In the genomic region with DNA sequence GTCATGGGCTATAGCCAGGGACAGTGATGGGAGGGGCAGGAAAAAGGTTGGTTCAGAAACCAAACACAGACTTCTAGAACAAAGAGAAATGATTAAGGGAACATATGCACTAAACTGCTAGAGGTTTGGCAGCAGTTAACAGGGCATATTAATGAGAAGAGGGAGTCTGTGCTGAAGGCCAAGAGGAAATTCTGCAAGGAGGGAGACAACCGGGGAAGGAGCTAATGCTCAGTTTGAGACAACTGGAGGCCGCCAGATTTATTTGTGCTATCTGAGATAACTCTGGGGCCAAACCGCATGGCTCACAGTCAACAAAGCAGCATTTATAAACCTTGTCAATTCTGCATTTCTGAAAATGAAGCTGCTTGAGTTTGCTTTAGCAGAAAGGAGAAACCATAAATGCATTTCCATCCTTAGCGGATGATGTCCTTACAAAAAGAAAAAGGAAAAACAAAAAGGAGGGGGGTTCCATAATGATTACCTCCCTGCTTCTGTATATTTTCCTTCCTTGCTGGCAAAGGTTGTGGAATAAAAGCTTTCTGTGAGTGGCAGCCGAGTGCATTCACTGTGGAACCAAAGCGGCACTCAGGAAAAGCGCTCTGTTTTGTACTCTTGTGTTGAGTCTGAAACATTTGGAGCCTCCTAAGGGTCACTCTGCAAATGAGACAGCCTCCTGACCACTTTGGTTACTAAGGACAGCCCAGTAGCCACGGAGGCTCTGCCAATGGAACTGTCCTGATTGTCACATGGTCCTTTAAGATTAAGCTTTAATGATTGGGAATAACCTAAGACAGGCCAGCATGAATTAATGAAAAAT, we compare ENCODE assay signal across 17 cellular contexts.
DNase-seq lines count a peak whose midpoint lies in the region; ATAC-seq, FAIRE-seq and TF ChIP-seq lines count a peak whose summit lies in the region.
"Had no signal": no experiment of that assay in that cellular context is flagged by ENCODE, and none has a peak within 500 bp of the region (broad histone marks: within the 10 kb centered on the region; RNA-seq: fewer than 3 reads in every experiment).

No MANE protein-coding gene starts in this region.

- intact Hi-C loops in left ventricle myocardium superior (cut with micrococcal nuclease) = no loop called here

- peaks cover 8% of the 10 kb centered on the region for H3K36me3 Mint-ChIP-seq in astrocyte (ENCODE audit: low read depth, unreplicated experiment)
- H3K36me3 Mint-ChIP-seq in activated T-cell treated with anti-CD3 and anti-CD28 coated beads, Interleukin-2, amount 50 U/mL, for 4 hours (ENCODE audit: insufficient read depth) = peaks cover 6% of the 10 kb centered on the region
- H3K36me3 Mint-ChIP-seq: stimulated activated effector memory CD8-positive, alpha-beta T cell treated with anti-CD3 and anti-CD28 coated beads, Interleukin-12 subunit alpha, Interleukin-12 subunit beta, amount 100 ng/mL, for 72 hours had no signal

- H3K4me1 ChIP-seq in astrocyte (ENCODE audit: insufficient read depth, low read length) = peaks cover 22% of the 10 kb centered on the region

- H3K27me3 ChIP-seq in MG63 (no peaks in the 10 kb centered on the region), astrocyte (ENCODE audit: insufficient read depth, low read length) (no peaks in the 10 kb centered on the region)
- H3K27me3 ChIP-seq: brain microvascular endothelial cell had no signal

- ATAC-seq in left ventricle myocardium superior = peak; percentile 32
- ATAC-seq in activated T-cell treated with anti-CD3 and anti-CD28 coated beads, Interleukin-2, amount 50 U/mL, for 4 hours = no peak
- ATAC-seq: stimulated activated effector memory CD8-positive, alpha-beta T cell treated with anti-CD3 and anti-CD28 coated beads, Interleukin-12 subunit alpha, Interleukin-12 subunit beta, amount 100 ng/mL, for 72 hours had no signal

- DNase-seq in MG63 (peak; percentile 60), astrocyte (ENCODE audit: low read depth) (peak; percentile 96), left ventricle myocardium superior (no peak), superior temporal gyrus (ENCODE audit: extremely low spot score) (peak; percentile 60), occipital lobe (lab: John Stamatoyannopoulos, UW) (no peak), AML-193 (lab: John Stamatoyannopoulos, UW) (no peak), NCI-H82 (lab: John Stamatoyannopoulos, UW) (no peak)
- DNase-seq in activated T-cell treated with anti-CD3 and anti-CD28 coated beads, Interleukin-2, amount 50 U/mL, for 4 hours = no peak
- DNase-seq: activated B cell treated with CpG ODN at 0.5 μM for 24 hours, brain microvascular endothelial cell, Calu3, erythroblast, immature natural killer cell, KBM-7 had no signal

- no peak overlapping the region for H3K27ac Mint-ChIP-seq in astrocyte (ENCODE audit: unreplicated experiment)
- H3K27ac Mint-ChIP-seq: activated B cell treated with CpG ODN at 0.5 μM for 24 hours; stimulated activated effector memory CD8-positive, alpha-beta T cell treated with anti-CD3 and anti-CD28 coated beads, Interleukin-12 subunit alpha, Interleukin-12 subunit beta, amount 100 ng/mL, for 72 hours had no signal

- H3K9me3 ChIP-seq in MG63 (no peaks in the 10 kb centered on the region), astrocyte (ENCODE audit: insufficient read depth, low read depth, low read length) (no peaks in the 10 kb centered on the region)
- H3K9me3 ChIP-seq: neutrophil had no signal

- H3K36me3 ChIP-seq in MG63 (no peaks in the 10 kb centered on the region), astrocyte (ENCODE audit: insufficient read depth, low read length) (no peaks in the 10 kb centered on the region)
- H3K36me3 ChIP-seq: brain microvascular endothelial cell, neutrophil had no signal

- FAIRE-seq in astrocyte (lab: Jason Lieb, UNC) = no peak
- FAIRE-seq: H54 had no signal

- H3K4me3 ChIP-seq in MG63 = no peak overlapping the region
- H3K4me3 ChIP-seq in astrocyte (ENCODE audit: insufficient read depth, low read depth, low read length) = no peak overlapping the region

- H4K20me1 ChIP-seq in astrocyte (ENCODE audit: insufficient read depth, low read length) = no peaks in the 10 kb centered on the region

- H3K9me3 Mint-ChIP-seq in astrocyte (ENCODE audit: unreplicated experiment) = no peaks in the 10 kb centered on the region
- no peaks in the 10 kb centered on the region for H3K9me3 Mint-ChIP-seq in activated T-cell treated with anti-CD3 and anti-CD28 coated beads, Interleukin-2, amount 50 U/mL, for 4 hours
- H3K9me3 Mint-ChIP-seq: activated B cell treated with CpG ODN at 0.5 μM for 24 hours; immature natural killer cell; stimulated activated effector memory CD8-positive, alpha-beta T cell treated with anti-CD3 and anti-CD28 coated beads, Interleukin-12 subunit alpha, Interleukin-12 subunit beta, amount 100 ng/mL, for 72 hours had no signal

- H3K4me3 Mint-ChIP-seq in astrocyte (ENCODE audit: unreplicated experiment) = no peak overlapping the region
- H3K4me3 Mint-ChIP-seq in activated T-cell treated with anti-CD3 and anti-CD28 coated beads, Interleukin-2, amount 50 U/mL, for 4 hours = no peak overlapping the region
- H3K4me3 Mint-ChIP-seq: activated B cell treated with CpG ODN at 0.5 μM for 24 hours; immature natural killer cell; stimulated activated effector memory CD8-positive, alpha-beta T cell treated with anti-CD3 and anti-CD28 coated beads, Interleukin-12 subunit alpha, Interleukin-12 subunit beta, amount 100 ng/mL, for 72 hours had no signal

- TF ChIP-seq CTCF in astrocyte (IDR thresholded peaks at IDR 0.05; ENCODE audit: insufficient read depth, low read depth, low read length) = no peak

- H3K4me2 ChIP-seq in astrocyte (ENCODE audit: low read length) = peak overlapping the region; percentile 55

- H3K4me1 Mint-ChIP-seq in astrocyte (ENCODE audit: low read depth, unreplicated experiment) = peaks cover 3% of the 10 kb centered on the region
- no peaks in the 10 kb centered on the region for H3K4me1 Mint-ChIP-seq in activated T-cell treated with anti-CD3 and anti-CD28 coated beads, Interleukin-2, amount 50 U/mL, for 4 hours (ENCODE audit: low read depth)
- H3K4me1 Mint-ChIP-seq: activated B cell treated with CpG ODN at 0.5 μM for 24 hours; immature natural killer cell; stimulated activated effector memory CD8-positive, alpha-beta T cell treated with anti-CD3 and anti-CD28 coated beads, Interleukin-12 subunit alpha, Interleukin-12 subunit beta, amount 100 ng/mL, for 72 hours had no signal

- no peak overlapping the region for H3K27ac ChIP-seq in astrocyte (ENCODE audit: low read depth, low read length)
- H3K27ac ChIP-seq: brain microvascular endothelial cell, neutrophil had no signal

- H3K79me2 ChIP-seq in astrocyte (ENCODE audit: insufficient read depth, low read length) = no peaks in the 10 kb centered on the region

- H3K27me3 Mint-ChIP-seq in astrocyte (ENCODE audit: low read depth, unreplicated experiment) = no peaks in the 10 kb centered on the region
- H3K27me3 Mint-ChIP-seq in activated T-cell treated with anti-CD3 and anti-CD28 coated beads, Interleukin-2, amount 50 U/mL, for 4 hours (ENCODE audit: low read depth) = no peaks in the 10 kb centered on the region
- H3K27me3 Mint-ChIP-seq: activated B cell treated with CpG ODN at 0.5 μM for 24 hours had no signal

- H2AFZ ChIP-seq in astrocyte (ENCODE audit: low read depth, low read length) = no peak overlapping the region

- peak overlapping the region; percentile 12 for H3K9ac ChIP-seq in astrocyte (ENCODE audit: low read length)

Comparison
In these comparisons a context has a peak if more than half of its experiments do, and no peak if none do; other contexts are left out.
1. DNase-seq: peak in MG63 (single experiment), astrocyte (single experiment) and superior temporal gyrus (single experiment); none in left ventricle myocardium superior (single experiment), occipital lobe (single experiment), AML-193 (0 of 2), NCI-H82 (single experiment) and activated T-cell treated with anti-CD3 and anti-CD28 coated beads, Interleukin-2, amount 50 U/mL, for 4 hours (single experiment).